16 cellular contexts compared by ENCODE assay signal in genomic region chr18:62897153-62897552, GRCh38.
DNase-seq lines count a peak whose midpoint lies in the region; ATAC-seq, FAIRE-seq and TF ChIP-seq lines count a peak whose summit lies in the region.
"Had no signal": no experiment of that assay in that cellular context is flagged by ENCODE, and none has a peak within 500 bp of the region (broad histone marks: within the 10 kb centered on the region; RNA-seq: fewer than 3 reads in every experiment).

No MANE protein-coding gene starts in this region.

- no peaks in the 10 kb centered on the region for H3K9me3 ChIP-seq in T-helper 17 cell (ENCODE audit: control insufficient read depth, low read length, poor library complexity, severe bottlenecking)
- H3K9me3 ChIP-seq: prostate gland had no signal

- ATAC-seq in T-helper 17 cell (no peak), GM18907 (IDR thresholded peaks at IDR 0.05; ENCODE audit: unreplicated experiment) (no peak)

- TF ChIP-seq CTCF in bronchial epithelial cell (IDR thresholded peaks at IDR 0.05; ENCODE audit: insufficient read depth, low read length, severe bottlenecking) = no peak

- DNase-seq in AG08395 (ENCODE audit: low spot score) (peak; percentile 54), HT1080 (ENCODE audit: low read depth) (peak; percentile 65), bronchial epithelial cell (ENCODE audit: low read depth) (peak; percentile 85), hepatic stellate cell (ENCODE audit: low spot score) (peak; percentile 62), NOMO-1 (lab: John Stamatoyannopoulos, UW; ENCODE audit: unreplicated experiment in 2 of 2) (no peak), NCI-H1105 treated with DMSO at 0.1 percent for 48 hours (lab: John Stamatoyannopoulos, UW) (no peak), T-helper 17 cell (no peak)
- DNase-seq: activated B cell treated with CpG ODN at 0.5 μM for 24 hours; effector memory CD4-positive, alpha-beta T cell; naive B cell; NCI-H2029 treated with DMSO at 0.1 percent for 48 hours; NCI-H526 treated with DMSO at 0.1 percent for 48 hours; T-helper 1 cell had no signal

- H3K4me3 Mint-ChIP-seq in T-helper 17 cell = no peak overlapping the region
- H3K4me3 Mint-ChIP-seq: activated B cell treated with CpG ODN at 0.5 μM for 24 hours, naive B cell had no signal

- H3K36me3 ChIP-seq in bronchial epithelial cell (ENCODE audit: control insufficient read depth, insufficient read depth, low read length) = no peaks in the 10 kb centered on the region
- H3K36me3 ChIP-seq: prostate gland had no signal

- FAIRE-seq in bronchial epithelial cell (lab: Jason Lieb, UNC) = no peak

- H3K27ac Mint-ChIP-seq in T-helper 17 cell = no peak overlapping the region

- no peak overlapping the region for H3K4me3 ChIP-seq in bronchial epithelial cell (ENCODE audit: low read depth, low read length)
- H3K4me3 ChIP-seq: hepatocyte, prostate gland had no signal

- H3K27me3 ChIP-seq in bronchial epithelial cell (ENCODE audit: control insufficient read depth, insufficient read depth, low read length) = no peaks in the 10 kb centered on the region
- H3K27me3 ChIP-seq: hepatocyte had no signal

- H3K27me3 Mint-ChIP-seq in T-helper 17 cell = no peaks in the 10 kb centered on the region
- H3K27me3 Mint-ChIP-seq: activated B cell treated with CpG ODN at 0.5 μM for 24 hours, naive B cell had no signal

- H3K36me3 Mint-ChIP-seq in T-helper 17 cell (ENCODE audit: low read depth) = peaks cover 10% of the 10 kb centered on the region

- no peaks in the 10 kb centered on the region for H3K4me1 Mint-ChIP-seq in T-helper 17 cell
- H3K4me1 Mint-ChIP-seq: naive B cell had no signal

Comparison
In these comparisons a context has a peak if more than half of its experiments do, and no peak if none do; other contexts are left out.
1. DNase-seq: peak in AG08395 (single experiment), HT1080 (single experiment), bronchial epithelial cell (single experiment) and hepatic stellate cell (single experiment); none in NOMO-1 (0 of 2), NCI-H1105 treated with DMSO at 0.1 percent for 48 hours (single experiment) and T-helper 17 cell (0 of 3).